In the genomic region with DNA sequence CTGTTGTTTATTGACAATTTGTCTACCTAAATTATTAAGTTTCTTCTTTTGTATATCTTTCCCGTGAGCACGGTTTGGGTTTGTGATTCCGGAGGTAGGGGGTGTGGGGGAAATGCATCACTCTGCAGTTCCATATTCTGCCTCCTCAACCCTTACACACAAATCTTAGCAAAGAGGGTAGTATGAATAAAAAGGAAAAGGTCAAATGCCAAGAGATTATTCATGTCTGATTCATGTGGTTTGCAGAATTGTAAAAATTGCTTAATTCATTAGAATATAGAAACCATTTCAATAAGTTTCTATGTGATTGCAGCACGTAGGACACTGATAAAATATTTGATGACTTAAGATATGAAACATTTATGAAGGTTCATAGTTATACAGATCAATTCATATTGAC, we compare ENCODE assay signal across 10 cellular contexts.
"Had no signal": no experiment of that assay in that cellular context is flagged by ENCODE, and none has a peak within 500 bp of the region (broad histone marks: within the 10 kb centered on the region; RNA-seq: fewer than 3 reads in every experiment).

No MANE protein-coding gene starts in this region.

- H3K27me3 ChIP-seq: upper lobe of left lung had no signal

- H3K4me1 ChIP-seq: upper lobe of left lung had no signal

- H3K4me3 ChIP-seq: upper lobe of left lung had no signal

- DNase-seq: activated CD4-positive, alpha-beta T cell treated with anti-CD3 and anti-CD28 coated beads, Interleukin-2, amount 50 U/mL, for 4 hours; activated effector memory CD4-positive, alpha-beta T cell treated with Interleukin-2 at 50 U/mL for 16 hours; activated T-cell treated with anti-CD3 and anti-CD28 coated beads, Interleukin-2, amount 50 U/mL, for 1 hour; amniotic stem cell; glutamatergic neuron; immature natural killer cell; stimulated activated CD4-positive, alpha-beta T cell treated with anti-CD3 and anti-CD28 coated beads, Interleukin-4, amount 100 ng/mL, for 1 hour; stimulated activated CD8-positive, alpha-beta memory T cell treated with anti-CD3 and anti-CD28 coated beads, Interleukin-4, amount 100 ng/mL, for 48 hours; T-helper 2 cell; upper lobe of left lung had no signal

- H3K36me3 ChIP-seq: upper lobe of left lung had no signal

- H3K27ac ChIP-seq: upper lobe of left lung had no signal
